ENCODE assay signal across 7 cellular contexts in genomic region chr7:140908351-140908750, GRCh38.
"Had no signal": no experiment of that assay in that cellular context is flagged by ENCODE, and none has a peak within 500 bp of the region (broad histone marks: within the 10 kb centered on the region; RNA-seq: fewer than 3 reads in every experiment).

No MANE protein-coding gene starts in this region.

- H3K27ac ChIP-seq: HL-60 had no signal

- ATAC-seq: HepG2, K562 had no signal

- H3K4me3 ChIP-seq: K562 had no signal

- H3K4me3 Mint-ChIP-seq: IgD-negative memory B cell had no signal

- FAIRE-seq: HepG2, HTR-8/SVneo, K562 had no signal

- DNase-seq: IMR-90, KBM-7 had no signal
